In genomic region chr3:122629763-122630162, GRCh38 we compare ENCODE assay signal across 9 cellular contexts. TPM values are rescaled to one million over a fixed set of nuclear protein-coding genes. Genes with fewer than 3 reads are reported as not detected.
"Had no signal": no experiment of that assay in that cellular context is flagged by ENCODE, and none has a peak within 500 bp of the region (broad histone marks: within the 10 kb centered on the region; RNA-seq: fewer than 3 reads in every experiment).

No MANE protein-coding gene starts in this region.

- DNase-seq: GDM1, GF-D8 had no signal

- FAIRE-seq: G401.6, GM12878, GM12891, GM12892, GM18507, GM19239 had no signal

- ATAC-seq: GM12878 had no signal

- H3K4me3 ChIP-seq: GM12878 had no signal

RNA-seq across cellular contexts. Expression of gene PARP15, which starts 52.3 kb away (rescaled TPM):
- total RNA-seq: G401 had no signal
